8 cellular contexts compared by ENCODE assay signal in the genomic region with DNA sequence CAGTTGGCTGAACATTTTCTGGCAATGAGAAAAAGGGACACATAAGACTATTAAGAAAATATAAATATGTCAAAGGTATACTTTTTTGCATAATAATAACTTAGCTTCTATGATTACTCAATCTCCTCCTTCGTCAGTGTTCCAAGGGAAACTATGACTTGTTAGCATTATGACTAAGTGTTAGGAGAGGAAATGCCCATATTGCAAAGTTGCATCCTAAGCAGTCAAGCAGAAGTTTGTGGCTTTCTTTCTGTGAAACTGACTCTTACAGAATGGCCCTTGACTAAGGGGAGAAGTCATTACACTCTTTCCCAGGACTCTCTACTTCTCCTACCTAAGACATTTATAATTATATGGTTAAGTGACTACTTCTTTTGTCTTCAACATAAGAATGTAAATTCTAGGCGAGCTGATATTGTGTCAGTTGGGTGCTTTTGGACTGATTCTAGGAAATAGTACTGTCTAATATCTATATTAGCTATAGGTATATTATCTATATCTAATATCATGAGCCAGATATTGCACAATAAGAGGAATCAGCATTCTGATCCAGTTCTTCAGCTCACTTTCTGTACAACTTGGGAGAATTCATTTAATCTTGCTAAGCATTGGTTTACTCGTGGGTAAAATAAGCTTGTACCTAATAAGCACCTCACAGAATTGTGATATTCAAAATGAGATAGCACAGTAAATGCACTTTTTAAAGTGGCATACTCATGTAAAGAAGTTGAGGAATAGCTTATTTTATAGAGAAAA. TPM values are rescaled to one million over a fixed set of nuclear protein-coding genes. Genes with fewer than 3 reads are reported as not detected.
A peak's percentile ranks its signal among the peaks of the same experiment; 100 is the strongest.
DNase-seq lines count a peak whose midpoint lies in the region; ATAC-seq, FAIRE-seq and TF ChIP-seq lines count a peak whose summit lies in the region.

No MANE protein-coding gene starts in this region.

- H2AFZ ChIP-seq in PC-3 (ENCODE audit: low read length) (no peak overlapping the region), keratinocyte (ENCODE audit: control insufficient read depth, low read length) (peak overlapping the region; percentile 35)

- H3K27me3 ChIP-seq in PC-3 (ENCODE audit: low read length) = no peaks in the 10 kb centered on the region
- H3K27me3 ChIP-seq in keratinocyte (ENCODE audit: control insufficient read depth, extremely low read depth, insufficient read depth, low read length) = no peaks in the 10 kb centered on the region

- no peaks in the 10 kb centered on the region for H3K9me1 ChIP-seq in keratinocyte (ENCODE audit: control insufficient read depth, extremely low read depth, insufficient read depth, low read length)

- CTCF ChIA-PET in PC-3 (lab: Charles Lee) = interaction anchor here (1.1 kb wide), 1 partner anchor 128 kb away, joined by 3 read pairs; no protein-coding TSS in a partner anchor

- peak overlapping the region; percentile 50 for H3K27ac ChIP-seq in PC-3 (ENCODE audit: low read length)
- H3K27ac ChIP-seq in keratinocyte (ENCODE audit: control insufficient read depth, insufficient read depth, low read length) = peak overlapping the region; percentile 46

- H3K9me3 ChIP-seq in PC-3 (ENCODE audit: low read length) (no peaks in the 10 kb centered on the region), keratinocyte (ENCODE audit: control insufficient read depth, low read depth, low read length) (no peaks in the 10 kb centered on the region)

- H3K4me2 ChIP-seq in PC-3 (ENCODE audit: low read length) (peak overlapping the region; percentile 7; the same call in 1 of the 2 replicates), keratinocyte (ENCODE audit: control insufficient read depth, extremely low read depth, insufficient read depth, low read depth, low read length) (peak overlapping the region; percentile 9)

- no peaks in the 10 kb centered on the region for H3K9me2 ChIP-seq in PC-3 (replicated peaks; ENCODE audit: low read length)

- H3K27me3 Mint-ChIP-seq in osteocyte (ENCODE audit: unreplicated experiment) = peaks cover 47% of the 10 kb centered on the region

- H3K27ac Mint-ChIP-seq in osteocyte (ENCODE audit: unreplicated experiment) = no peak overlapping the region

- H3K9ac ChIP-seq in PC-3 (ENCODE audit: low read length) (0 out of 2 replicates have a peak overlapping the region, but pooled peaks have one; percentile 2), keratinocyte (ENCODE audit: control insufficient read depth, extremely low read depth, insufficient read depth, low read length) (no peak overlapping the region)

- DNase-seq in GM12865 (ENCODE audit: low read depth) = peak; percentile 14
- DNase-seq in PC-3 = peak; percentile 90
- DNase-seq in keratinocyte (ENCODE audit: low read depth, low spot score) = peak; percentile 59
- no peak for DNase-seq in NCI-H2081 treated with DMSO at 0.1 percent for 48 hours (lab: John Stamatoyannopoulos, UW)
- DNase-seq in osteocyte (ENCODE audit: extremely low spot score, unreplicated experiment) = no peak
- no peak for DNase-seq in posterior vena cava (ENCODE audit: low spot score)
- no peak for DNase-seq in NCI-H345 treated with DMSO at 0.1 percent for 48 hours (lab: John Stamatoyannopoulos, UW; ENCODE audit: unreplicated experiment)

- dilution Hi-C loops in keratinocyte (cut with MboI; ENCODE audit: extremely low pct_ligation_motif_present, low sequenced_read_pairs) = no loop called here

- no peak overlapping the region for H3K4me3 ChIP-seq in GM12865 (ENCODE audit: low read depth, low read length)
- no peak overlapping the region for H3K4me3 ChIP-seq in PC-3 (ENCODE audit: low read length)
- H3K4me3 ChIP-seq in keratinocyte (ENCODE audit: control insufficient read depth in 2 of 3, extremely low read depth in 1 of 3, insufficient read depth in 2 of 3, low read depth in 1 of 3, low read length in 3 of 3) = no peak overlapping the region

- no peaks in the 10 kb centered on the region for H3K4me1 Mint-ChIP-seq in osteocyte (ENCODE audit: unreplicated experiment)

- peak; percentile 78 for FAIRE-seq in keratinocyte (lab: Jason Lieb, UNC)

- H3K4me3 Mint-ChIP-seq in osteocyte (ENCODE audit: unreplicated experiment) = no peak overlapping the region

- no peaks in the 10 kb centered on the region for H3K9me3 Mint-ChIP-seq in osteocyte (ENCODE audit: unreplicated experiment)

- no peaks in the 10 kb centered on the region for H3K36me3 Mint-ChIP-seq in osteocyte (ENCODE audit: unreplicated experiment)

- no peaks in the 10 kb centered on the region for H4K20me1 ChIP-seq in PC-3 (ENCODE audit: low read length)
- H4K20me1 ChIP-seq in keratinocyte (ENCODE audit: control insufficient read depth, extremely low read depth, insufficient read depth, low read length) = no peaks in the 10 kb centered on the region

- intact Hi-C loops in PC-3 (cut with micrococcal nuclease) = loop anchor here (1.0 to 5.0 kb wide), 2 partner anchors 38 to 81 kb away; partner anchors contain the start of gene SPINK13
- intact Hi-C loops in posterior vena cava (cut with DNase I) = no loop called here

- POLR2A ChIA-PET in PC-3 (lab: Charles Lee; ENCODE audit: unreplicated experiment) = no interaction called here

- TF ChIP-seq CTCF in GM12865 (IDR thresholded peaks at IDR 0.05; ENCODE audit: insufficient read depth, low read depth, low read length, missing control alignments) = no peak
- TF ChIP-seq CTCF in PC-3 (conservative IDR thresholded peaks at IDR 0.05; ENCODE audit: low read depth, low read length) = no peak
- TF ChIP-seq CTCF in keratinocyte (optimal IDR thresholded peaks at IDR 0.05 in 1 of 3, IDR thresholded peaks at IDR 0.05 in 1 of 3, conservative IDR thresholded peaks at IDR 0.05 in 1 of 3; ENCODE audit: extremely low read depth in 1 of 3, insufficient read depth in 2 of 3, low read length in 3 of 3) = no peak
- no peak for TF ChIP-seq CTCF in osteocyte (IDR thresholded peaks at IDR 0.05)

- peaks cover 12% of the 10 kb centered on the region for H3K4me1 ChIP-seq in PC-3 (ENCODE audit: insufficient read depth, low read length)
- H3K4me1 ChIP-seq in keratinocyte (ENCODE audit: control insufficient read depth, extremely low read depth, insufficient read depth, low read length) = peaks cover 10% of the 10 kb centered on the region

- H3F3A ChIP-seq in PC-3 (ENCODE audit: low read length, unreplicated experiment) = no peaks in the 10 kb centered on the region

- H3K36me3 ChIP-seq in PC-3 (ENCODE audit: low read depth, low read length) = no peaks in the 10 kb centered on the region
- H3K36me3 ChIP-seq in keratinocyte (ENCODE audit: control insufficient read depth in 2 of 2, extremely low read depth in 1 of 2, insufficient read depth in 2 of 2, low read length in 2 of 2) = no peaks in the 10 kb centered on the region

- TSS peak; percentile 67 for BruUV-seq in PC-3 (replicated peaks; lab: Mats Ljungman, UMichigan)

- no peaks in the 10 kb centered on the region for H3K79me2 ChIP-seq in PC-3 (ENCODE audit: low read length)
- H3K79me2 ChIP-seq in keratinocyte (ENCODE audit: control insufficient read depth, insufficient read depth, low read length) = no peaks in the 10 kb centered on the region

- ATAC-seq in HG02623 (IDR thresholded peaks at IDR 0.05; ENCODE audit: unreplicated experiment) = peak; percentile 90
- peak; percentile 100 for ATAC-seq in PC-3

RNA-seq across cellular contexts. Expression of gene SPINK6, which starts 16.4 kb away (rescaled TPM):
- total RNA-seq in PC-3 (2014; rRNA removed) (not detected in 2 replicates), osteocyte (not detected in 2 replicates), posterior vena cava (not detected)
- polyA plus RNA-seq in keratinocyte = 25.8 to 67.7 TPM (median 35.5 TPM) in 3 replicates
- 16.1 TPM for polyA plus RNA-seq in keratinocyte (2011; ENCODE audit: low read depth)
- 94.6 and 190 TPM in 2 replicates for polyA plus RNA-seq in keratinocyte (2011; cell fraction: cytosol; rRNA removed)
- polyA plus RNA-seq in keratinocyte (2011; cell fraction: nucleus; rRNA removed) = 44.7 and 49.8 TPM in 2 replicates
- polyA plus RNA-seq in keratinocyte (2012; ENCODE audit: low replicate concordance) = 21.2 and 113 TPM in 2 replicates
- 2.4 to 12.5 TPM (median 5.9 TPM) in 3 replicates for polyA minus RNA-seq in keratinocyte
- polyA minus RNA-seq in keratinocyte (2011; cell fraction: cytosol; rRNA and poly(A)+ RNA removed) = 10.6 TPM
- polyA minus RNA-seq in keratinocyte (2011; cell fraction: nucleus; rRNA and poly(A)+ RNA removed) = 4.9 and 8.7 TPM in 2 replicates

RNA-seq across cellular contexts. Expression of gene SPINK14, which starts 18.1 kb away (rescaled TPM):
- total RNA-seq in PC-3 (2014; rRNA removed) (not detected in 2 replicates), osteocyte (not detected in 2 replicates), posterior vena cava (not detected)
- polyA plus RNA-seq in keratinocyte = not detected in 3 replicates
- not detected for polyA plus RNA-seq in keratinocyte (2011; ENCODE audit: low read depth)
- not detected in 2 replicates for polyA plus RNA-seq in keratinocyte (2011; cell fraction: cytosol; rRNA removed)
- not detected in 2 replicates for polyA plus RNA-seq in keratinocyte (2011; cell fraction: nucleus; rRNA removed)
- not detected in 2 replicates for polyA plus RNA-seq in keratinocyte (2012; ENCODE audit: low replicate concordance)
- not detected in 3 replicates for polyA minus RNA-seq in keratinocyte
- not detected for polyA minus RNA-seq in keratinocyte (2011; cell fraction: cytosol; rRNA and poly(A)+ RNA removed)
- polyA minus RNA-seq in keratinocyte (2011; cell fraction: nucleus; rRNA and poly(A)+ RNA removed) = not detected in 2 replicates

RNA-seq across cellular contexts. Expression of gene MARCOL, which starts 51.9 kb away (rescaled TPM):
- total RNA-seq in PC-3 (2014; rRNA removed) (not detected in 2 replicates), osteocyte (not detected in 2 replicates), posterior vena cava (not detected)
- polyA plus RNA-seq in keratinocyte = not detected in 3 replicates
- polyA plus RNA-seq in keratinocyte (2011; ENCODE audit: low read depth) = not detected
- not detected in 2 replicates for polyA plus RNA-seq in keratinocyte (2011; cell fraction: cytosol; rRNA removed)
- not detected in 2 replicates for polyA plus RNA-seq in keratinocyte (2011; cell fraction: nucleus; rRNA removed)
- polyA plus RNA-seq in keratinocyte (2012; ENCODE audit: low replicate concordance) = not detected in 2 replicates
- not detected in 3 replicates for polyA minus RNA-seq in keratinocyte
- polyA minus RNA-seq in keratinocyte (2011; cell fraction: cytosol; rRNA and poly(A)+ RNA removed) = not detected
- polyA minus RNA-seq in keratinocyte (2011; cell fraction: nucleus; rRNA and poly(A)+ RNA removed) = not detected in 2 replicates

Comparison
In these comparisons a context has a peak if more than half of its experiments do, and no peak if none do; other contexts are left out.
1. DNase-seq: peak in GM12865 (single experiment), PC-3 (single experiment) and keratinocyte (single experiment); none in NCI-H2081 treated with DMSO at 0.1 percent for 48 hours (single experiment), osteocyte (single experiment), posterior vena cava (single experiment) and NCI-H345 treated with DMSO at 0.1 percent for 48 hours (single experiment).